Comparison of ENCODE assay signal across 1 cellular context in the genomic region with DNA sequence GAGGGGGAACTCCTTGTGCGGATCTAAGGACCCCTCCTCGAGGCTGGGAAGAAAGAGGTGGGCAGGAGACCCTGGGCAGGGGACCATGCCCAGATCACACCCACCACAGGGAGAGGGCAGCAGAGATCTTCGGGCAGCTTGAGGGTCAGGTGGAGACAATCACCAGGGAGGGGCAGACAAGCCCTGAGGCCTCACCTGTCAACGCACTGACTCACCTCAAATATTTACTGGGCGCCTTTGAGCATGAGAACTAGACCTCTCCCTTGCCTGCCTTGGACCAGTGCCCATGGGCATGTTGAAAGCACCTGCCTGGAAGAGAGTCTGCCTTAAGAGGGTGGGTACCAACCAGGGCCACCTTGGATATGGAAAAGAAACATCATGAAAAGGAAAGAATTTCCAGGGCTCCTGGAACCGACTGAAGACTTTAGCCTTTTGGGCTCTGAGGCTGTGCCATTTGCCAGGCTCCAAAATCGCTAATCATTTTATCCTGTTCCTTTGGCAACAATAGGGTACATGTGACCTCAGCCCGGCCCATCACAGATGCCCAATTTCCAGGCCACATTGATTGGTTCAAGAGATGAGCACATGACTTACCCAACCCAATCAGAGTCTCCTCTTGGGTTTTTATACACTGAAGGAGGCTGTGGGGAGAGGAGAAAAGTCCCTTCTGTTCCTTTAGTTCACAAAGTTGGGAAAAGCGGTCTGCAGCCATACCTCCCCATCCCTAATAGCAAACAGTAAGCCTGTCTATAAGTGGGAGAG.
TF ChIP-seq lines count a peak whose summit lies in the region.

No MANE protein-coding gene starts in this region.

TF ChIP-seq in HepG2, 621 proteins besides CTCF, POLR2A, EP300 and RAD21 (continues in another document):
- TF ChIP-seq SMC3 (IDR thresholded peaks at IDR 0.05; ENCODE audit: low read length) (no peak), NBN (conservative IDR thresholded peaks at IDR 0.05) (no peak), ZNF335 (CRISPR knock-in tag; IDR thresholded peaks at IDR 0.05) (no peak), ZNF251 (CRISPR knock-in tag; IDR thresholded peaks at IDR 0.05) (no peak), MED1 (CRISPR knock-in tag; IDR thresholded peaks at IDR 0.05) (no peak), FOXP1 (IDR thresholded peaks at IDR 0.05) (no peak), FOXP1 (CRISPR knock-in tag; IDR thresholded peaks at IDR 0.05) (peak; percentile 27; the same call in 1 of the 2 replicates), EED (CRISPR knock-in tag; IDR thresholded peaks at IDR 0.05) (no peak), ZNF564 (CRISPR knock-in tag; IDR thresholded peaks at IDR 0.05) (no peak), NR2F6 (IDR thresholded peaks at IDR 0.05) (no peak), NR2F6 (CRISPR knock-in tag; IDR thresholded peaks at IDR 0.05) (peak; percentile 54; the same call in 1 of the 2 replicates), HDAC2 (CRISPR knock-in tag; IDR thresholded peaks at IDR 0.05) (peak; percentile 44; the same call in 1 of the 2 replicates), ZEB1 (IDR thresholded peaks at IDR 0.05; ENCODE audit: insufficient replicate concordance, low read depth) (peak; percentile 78), MTA3 (CRISPR knock-in tag; IDR thresholded peaks at IDR 0.05) (no peak), SETDB1 (CRISPR knock-in tag; IDR thresholded peaks at IDR 0.05; ENCODE audit: borderline replicate concordance) (no peak), ZNF776 (CRISPR knock-in tag; IDR thresholded peaks at IDR 0.05) (no peak), ZNF749 (CRISPR knock-in tag; IDR thresholded peaks at IDR 0.05; ENCODE audit: borderline replicate concordance) (no peak), PAX8 (CRISPR knock-in tag; IDR thresholded peaks at IDR 0.05; ENCODE audit: borderline replicate concordance) (no peak), RXRA (CRISPR knock-in tag; IDR thresholded peaks at IDR 0.05) (peak; percentile 25; the same call in 1 of the 2 replicates), SOX5 (CRISPR knock-in tag; IDR thresholded peaks at IDR 0.05; ENCODE audit: borderline replicate concordance) (0 out of 2 replicates have a peak, but pooled peaks have one; percentile 54), STAG1 (CRISPR knock-in tag; IDR thresholded peaks at IDR 0.05) (peak; percentile 78), FOXA3 (CRISPR knock-in tag; IDR thresholded peaks at IDR 0.05) (peak; percentile 37; the same call in 1 of the 2 replicates), ZNF326 (CRISPR knock-in tag; IDR thresholded peaks at IDR 0.05; ENCODE audit: borderline replicate concordance) (no peak), ZNF501 (CRISPR knock-in tag; IDR thresholded peaks at IDR 0.05) (0 out of 2 replicates have a peak, but pooled peaks have one; percentile 29), ZNF589 (CRISPR knock-in tag; conservative IDR thresholded peaks at IDR 0.05) (no peak), DPF2 (CRISPR knock-in tag; IDR thresholded peaks at IDR 0.05; ENCODE audit: borderline replicate concordance, low read depth) (0 out of 2 replicates have a peak, but pooled peaks have one; percentile 22), SOX6 (IDR thresholded peaks at IDR 0.05) (no peak), SOX6 (CRISPR knock-in tag; IDR thresholded peaks at IDR 0.05) (peak; percentile 53; the same call in 1 of the 2 replicates), FOSL1 (CRISPR knock-in tag; IDR thresholded peaks at IDR 0.05; ENCODE audit: borderline replicate concordance) (peak; percentile 46; the same call in 1 of the 2 replicates), SPEN (CRISPR knock-in tag; IDR thresholded peaks at IDR 0.05; ENCODE audit: low read depth) (no peak), ATAD3A (CRISPR knock-in tag; IDR thresholded peaks at IDR 0.05) (no peak), FOSL2 (CRISPR knock-in tag; IDR thresholded peaks at IDR 0.05) (peak; percentile 95), TGIF2 (CRISPR knock-in tag; IDR thresholded peaks at IDR 0.05) (0 out of 2 replicates have a peak, but pooled peaks have one; percentile 32), NFYB (CRISPR knock-in tag; IDR thresholded peaks at IDR 0.05) (peak; percentile 52), SP5 (CRISPR knock-in tag; IDR thresholded peaks at IDR 0.05; ENCODE audit: borderline replicate concordance, low read depth) (peak; percentile 82), ZFX (CRISPR knock-in tag; IDR thresholded peaks at IDR 0.05; ENCODE audit: low read depth) (peak; percentile 19; the same call in 1 of the 2 replicates), SAP130 (CRISPR knock-in tag; IDR thresholded peaks at IDR 0.05; ENCODE audit: low read depth) (peak; percentile 74), ZNF772 (CRISPR knock-in tag; IDR thresholded peaks at IDR 0.05) (no peak), SOX13 (IDR thresholded peaks at IDR 0.05) (no peak), SOX13 (CRISPR knock-in tag; conservative IDR thresholded peaks at IDR 0.05 in 1 of 2, IDR thresholded peaks at IDR 0.05 in 1 of 2) (peak in 1 of 2 experiments; percentile 37; a peak in 1 of 4 replicates), IKZF1 (IDR thresholded peaks at IDR 0.05) (no peak)
- TF ChIP-seq, protein P1, sequence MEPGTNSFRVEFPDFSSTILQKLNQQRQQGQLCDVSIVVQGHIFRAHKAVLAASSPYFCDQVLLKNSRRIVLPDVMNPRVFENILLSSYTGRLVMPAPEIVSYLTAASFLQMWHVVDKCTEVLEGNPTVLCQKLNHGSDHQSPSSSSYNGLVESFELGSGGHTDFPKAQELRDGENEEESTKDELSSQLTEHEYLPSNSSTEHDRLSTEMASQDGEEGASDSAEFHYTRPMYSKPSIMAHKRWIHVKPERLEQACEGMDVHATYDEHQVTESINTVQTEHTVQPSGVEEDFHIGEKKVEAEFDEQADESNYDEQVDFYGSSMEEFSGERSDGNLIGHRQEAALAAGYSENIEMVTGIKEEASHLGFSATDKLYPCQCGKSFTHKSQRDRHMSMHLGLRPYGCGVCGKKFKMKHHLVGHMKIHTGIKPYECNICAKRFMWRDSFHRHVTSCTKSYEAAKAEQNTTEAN (CRISPR knock-in tag; conservative IDR thresholded peaks at IDR 0.05), result no peak
- TF ChIP-seq, protein P2, sequence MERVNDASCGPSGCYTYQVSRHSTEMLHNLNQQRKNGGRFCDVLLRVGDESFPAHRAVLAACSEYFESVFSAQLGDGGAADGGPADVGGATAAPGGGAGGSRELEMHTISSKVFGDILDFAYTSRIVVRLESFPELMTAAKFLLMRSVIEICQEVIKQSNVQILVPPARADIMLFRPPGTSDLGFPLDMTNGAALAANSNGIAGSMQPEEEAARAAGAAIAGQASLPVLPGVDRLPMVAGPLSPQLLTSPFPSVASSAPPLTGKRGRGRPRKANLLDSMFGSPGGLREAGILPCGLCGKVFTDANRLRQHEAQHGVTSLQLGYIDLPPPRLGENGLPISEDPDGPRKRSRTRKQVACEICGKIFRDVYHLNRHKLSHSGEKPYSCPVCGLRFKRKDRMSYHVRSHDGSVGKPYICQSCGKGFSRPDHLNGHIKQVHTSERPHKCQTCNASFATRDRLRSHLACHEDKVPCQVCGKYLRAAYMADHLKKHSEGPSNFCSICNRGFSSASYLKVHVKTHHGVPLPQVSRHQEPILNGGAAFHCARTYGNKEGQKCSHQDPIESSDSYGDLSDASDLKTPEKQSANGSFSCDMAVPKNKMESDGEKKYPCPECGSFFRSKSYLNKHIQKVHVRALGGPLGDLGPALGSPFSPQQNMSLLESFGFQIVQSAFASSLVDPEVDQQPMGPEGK (CRISPR knock-in tag; IDR thresholded peaks at IDR 0.05), result peak; percentile 40; the same call in 1 of the 2 replicates
- TF ChIP-seq, protein P3, sequence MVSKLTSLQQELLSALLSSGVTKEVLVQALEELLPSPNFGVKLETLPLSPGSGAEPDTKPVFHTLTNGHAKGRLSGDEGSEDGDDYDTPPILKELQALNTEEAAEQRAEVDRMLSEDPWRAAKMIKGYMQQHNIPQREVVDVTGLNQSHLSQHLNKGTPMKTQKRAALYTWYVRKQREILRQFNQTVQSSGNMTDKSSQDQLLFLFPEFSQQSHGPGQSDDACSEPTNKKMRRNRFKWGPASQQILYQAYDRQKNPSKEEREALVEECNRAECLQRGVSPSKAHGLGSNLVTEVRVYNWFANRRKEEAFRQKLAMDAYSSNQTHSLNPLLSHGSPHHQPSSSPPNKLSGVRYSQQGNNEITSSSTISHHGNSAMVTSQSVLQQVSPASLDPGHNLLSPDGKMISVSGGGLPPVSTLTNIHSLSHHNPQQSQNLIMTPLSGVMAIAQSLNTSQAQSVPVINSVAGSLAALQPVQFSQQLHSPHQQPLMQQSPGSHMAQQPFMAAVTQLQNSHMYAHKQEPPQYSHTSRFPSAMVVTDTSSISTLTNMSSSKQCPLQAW (CRISPR knock-in tag; IDR thresholded peaks at IDR 0.05), result peak; percentile 62; the same call in 1 of the 2 replicates
- TF ChIP-seq, protein P4, sequence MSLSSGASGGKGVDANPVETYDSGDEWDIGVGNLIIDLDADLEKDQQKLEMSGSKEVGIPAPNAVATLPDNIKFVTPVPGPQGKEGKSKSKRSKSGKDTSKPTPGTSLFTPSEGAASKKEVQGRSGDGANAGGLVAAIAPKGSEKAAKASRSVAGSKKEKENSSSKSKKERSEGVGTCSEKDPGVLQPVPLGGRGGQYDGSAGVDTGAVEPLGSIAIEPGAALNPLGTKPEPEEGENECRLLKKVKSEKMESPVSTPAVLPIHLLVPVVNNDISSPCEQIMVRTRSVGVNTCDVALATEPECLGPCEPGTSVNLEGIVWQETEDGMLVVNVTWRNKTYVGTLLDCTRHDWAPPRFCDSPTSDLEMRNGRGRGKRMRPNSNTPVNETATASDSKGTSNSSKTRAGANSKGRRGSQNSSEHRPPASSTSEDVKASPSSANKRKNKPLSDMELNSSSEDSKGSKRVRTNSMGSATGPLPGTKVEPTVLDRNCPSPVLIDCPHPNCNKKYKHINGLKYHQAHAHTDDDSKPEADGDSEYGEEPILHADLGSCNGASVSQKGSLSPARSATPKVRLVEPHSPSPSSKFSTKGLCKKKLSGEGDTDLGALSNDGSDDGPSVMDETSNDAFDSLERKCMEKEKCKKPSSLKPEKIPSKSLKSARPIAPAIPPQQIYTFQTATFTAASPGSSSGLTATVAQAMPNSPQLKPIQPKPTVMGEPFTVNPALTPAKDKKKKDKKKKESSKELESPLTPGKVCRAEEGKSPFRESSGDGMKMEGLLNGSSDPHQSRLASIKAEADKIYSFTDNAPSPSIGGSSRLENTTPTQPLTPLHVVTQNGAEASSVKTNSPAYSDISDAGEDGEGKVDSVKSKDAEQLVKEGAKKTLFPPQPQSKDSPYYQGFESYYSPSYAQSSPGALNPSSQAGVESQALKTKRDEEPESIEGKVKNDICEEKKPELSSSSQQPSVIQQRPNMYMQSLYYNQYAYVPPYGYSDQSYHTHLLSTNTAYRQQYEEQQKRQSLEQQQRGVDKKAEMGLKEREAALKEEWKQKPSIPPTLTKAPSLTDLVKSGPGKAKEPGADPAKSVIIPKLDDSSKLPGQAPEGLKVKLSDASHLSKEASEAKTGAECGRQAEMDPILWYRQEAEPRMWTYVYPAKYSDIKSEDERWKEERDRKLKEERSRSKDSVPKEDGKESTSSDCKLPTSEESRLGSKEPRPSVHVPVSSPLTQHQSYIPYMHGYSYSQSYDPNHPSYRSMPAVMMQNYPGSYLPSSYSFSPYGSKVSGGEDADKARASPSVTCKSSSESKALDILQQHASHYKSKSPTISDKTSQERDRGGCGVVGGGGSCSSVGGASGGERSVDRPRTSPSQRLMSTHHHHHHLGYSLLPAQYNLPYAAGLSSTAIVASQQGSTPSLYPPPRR (CRISPR knock-in tag; IDR thresholded peaks at IDR 0.05; ENCODE audit: borderline replicate concordance), result peak; percentile 43; the same call in 1 of the 2 replicates
- TF ChIP-seq, protein P5, sequence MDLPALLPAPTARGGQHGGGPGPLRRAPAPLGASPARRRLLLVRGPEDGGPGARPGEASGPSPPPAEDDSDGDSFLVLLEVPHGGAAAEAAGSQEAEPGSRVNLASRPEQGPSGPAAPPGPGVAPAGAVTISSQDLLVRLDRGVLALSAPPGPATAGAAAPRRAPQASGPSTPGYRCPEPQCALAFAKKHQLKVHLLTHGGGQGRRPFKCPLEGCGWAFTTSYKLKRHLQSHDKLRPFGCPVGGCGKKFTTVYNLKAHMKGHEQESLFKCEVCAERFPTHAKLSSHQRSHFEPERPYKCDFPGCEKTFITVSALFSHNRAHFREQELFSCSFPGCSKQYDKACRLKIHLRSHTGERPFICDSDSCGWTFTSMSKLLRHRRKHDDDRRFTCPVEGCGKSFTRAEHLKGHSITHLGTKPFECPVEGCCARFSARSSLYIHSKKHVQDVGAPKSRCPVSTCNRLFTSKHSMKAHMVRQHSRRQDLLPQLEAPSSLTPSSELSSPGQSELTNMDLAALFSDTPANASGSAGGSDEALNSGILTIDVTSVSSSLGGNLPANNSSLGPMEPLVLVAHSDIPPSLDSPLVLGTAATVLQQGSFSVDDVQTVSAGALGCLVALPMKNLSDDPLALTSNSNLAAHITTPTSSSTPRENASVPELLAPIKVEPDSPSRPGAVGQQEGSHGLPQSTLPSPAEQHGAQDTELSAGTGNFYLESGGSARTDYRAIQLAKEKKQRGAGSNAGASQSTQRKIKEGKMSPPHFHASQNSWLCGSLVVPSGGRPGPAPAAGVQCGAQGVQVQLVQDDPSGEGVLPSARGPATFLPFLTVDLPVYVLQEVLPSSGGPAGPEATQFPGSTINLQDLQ (CRISPR knock-in tag; IDR thresholded peaks at IDR 0.05), result no peak
- TF ChIP-seq, protein P6, sequence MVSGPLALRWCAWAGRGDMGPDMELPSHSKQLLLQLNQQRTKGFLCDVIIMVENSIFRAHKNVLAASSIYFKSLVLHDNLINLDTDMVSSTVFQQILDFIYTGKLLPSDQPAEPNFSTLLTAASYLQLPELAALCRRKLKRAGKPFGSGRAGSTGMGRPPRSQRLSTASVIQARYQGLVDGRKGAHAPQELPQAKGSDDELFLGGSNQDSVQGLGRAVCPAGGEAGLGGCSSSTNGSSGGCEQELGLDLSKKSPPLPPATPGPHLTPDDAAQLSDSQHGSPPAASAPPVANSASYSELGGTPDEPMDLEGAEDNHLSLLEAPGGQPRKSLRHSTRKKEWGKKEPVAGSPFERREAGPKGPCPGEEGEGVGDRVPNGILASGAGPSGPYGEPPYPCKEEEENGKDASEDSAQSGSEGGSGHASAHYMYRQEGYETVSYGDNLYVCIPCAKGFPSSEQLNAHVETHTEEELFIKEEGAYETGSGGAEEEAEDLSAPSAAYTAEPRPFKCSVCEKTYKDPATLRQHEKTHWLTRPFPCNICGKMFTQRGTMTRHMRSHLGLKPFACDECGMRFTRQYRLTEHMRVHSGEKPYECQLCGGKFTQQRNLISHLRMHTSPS (CRISPR knock-in tag; IDR thresholded peaks at IDR 0.05; ENCODE audit: low read depth), result peak; percentile 39; the same call in 1 of the 2 replicates
- TF ChIP-seq, protein P7, sequence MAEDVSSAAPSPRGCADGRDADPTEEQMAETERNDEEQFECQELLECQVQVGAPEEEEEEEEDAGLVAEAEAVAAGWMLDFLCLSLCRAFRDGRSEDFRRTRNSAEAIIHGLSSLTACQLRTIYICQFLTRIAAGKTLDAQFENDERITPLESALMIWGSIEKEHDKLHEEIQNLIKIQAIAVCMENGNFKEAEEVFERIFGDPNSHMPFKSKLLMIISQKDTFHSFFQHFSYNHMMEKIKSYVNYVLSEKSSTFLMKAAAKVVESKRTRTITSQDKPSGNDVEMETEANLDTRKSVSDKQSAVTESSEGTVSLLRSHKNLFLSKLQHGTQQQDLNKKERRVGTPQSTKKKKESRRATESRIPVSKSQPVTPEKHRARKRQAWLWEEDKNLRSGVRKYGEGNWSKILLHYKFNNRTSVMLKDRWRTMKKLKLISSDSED (CRISPR knock-in tag; IDR thresholded peaks at IDR 0.05), result no peak
- TF ChIP-seq, protein P8, sequence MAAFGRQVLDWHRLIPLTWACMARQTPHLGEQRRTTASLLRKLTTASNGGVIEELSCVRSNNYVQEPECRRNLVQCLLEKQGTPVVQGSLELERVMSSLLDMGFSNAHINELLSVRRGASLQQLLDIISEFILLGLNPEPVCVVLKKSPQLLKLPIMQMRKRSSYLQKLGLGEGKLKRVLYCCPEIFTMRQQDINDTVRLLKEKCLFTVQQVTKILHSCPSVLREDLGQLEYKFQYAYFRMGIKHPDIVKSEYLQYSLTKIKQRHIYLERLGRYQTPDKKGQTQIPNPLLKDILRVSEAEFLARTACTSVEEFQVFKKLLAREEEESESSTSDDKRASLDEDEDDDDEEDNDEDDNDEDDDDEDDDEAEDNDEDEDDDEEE (CRISPR knock-in tag; IDR thresholded peaks at IDR 0.05), result 0 out of 2 replicates have a peak, but pooled peaks have one; percentile 26
